In genomic region chr11:117045196-117045595, GRCh38 we compare ENCODE assay signal across 10 cellular contexts. TPM values are rescaled to one million over a fixed set of nuclear protein-coding genes. Genes with fewer than 3 reads are reported as not detected.
DNase-seq lines count a peak whose midpoint lies in the region; ATAC-seq and TF ChIP-seq lines count a peak whose summit lies in the region.
"Had no signal": no experiment of that assay in that cellular context is flagged by ENCODE, and none has a peak within 500 bp of the region (broad histone marks: within the 10 kb centered on the region; RNA-seq: fewer than 3 reads in every experiment).

No MANE protein-coding gene starts in this region.

- intact Hi-C loops in sciatic nerve (cut with DNase I), result no loop called here

- DNase-seq in ELR (ENCODE audit: low read depth) (peak; percentile 34), RPMI7951 (ENCODE audit: low read depth) (peak; percentile 42), foreskin fibroblast (peak; percentile 81 to 93), sciatic nerve (ENCODE audit: low spot score) (no peak), NCI-H774 (lab: John Stamatoyannopoulos, UW) (no peak)
- DNase-seq: NCI-H1417 had no signal

- ATAC-seq in sciatic nerve (peak; percentile 27), GM21737 (IDR thresholded peaks at IDR 0.05; ENCODE audit: unreplicated experiment) (no peak), GM21447 (IDR thresholded peaks at IDR 0.05; ENCODE audit: unreplicated experiment) (no peak), HG03442 (IDR thresholded peaks at IDR 0.05; ENCODE audit: unreplicated experiment) (no peak)
- ATAC-seq: stimulated activated memory B cell treated with anti-CD40 and anti-IgM and Interleukin-4, amounts not matched to agents 10 μg/mL and 1 μg/mL and 100 μg/mL, for 72 hours had no signal

- peak overlapping the region in 1 of 2 donors; percentile 36 for H3K4me3 ChIP-seq in foreskin fibroblast (ENCODE audit: low read depth in 1 of 2, low read length in 2 of 2)

- no peak for TF ChIP-seq CTCF in foreskin fibroblast (IDR thresholded peaks at IDR 0.05; ENCODE audit: low read depth, low read length)

RNA-seq across cellular contexts. Expression of gene SIK3, which starts 53.0 kb away (rescaled TPM):
- total RNA-seq in RPMI7951 (2014; rRNA removed; shearing (Covaris generic)), result 6.4 and 9.3 TPM in 2 replicates
- 68.9 TPM for total RNA-seq in sciatic nerve

Comparison
In these comparisons a context has a peak if more than half of its experiments do, and no peak if none do; other contexts are left out.
1. DNase-seq: peak in ELR (single experiment), RPMI7951 (single experiment) and foreskin fibroblast (2 of 2); none in sciatic nerve (single experiment) and NCI-H774 (single experiment).